In genomic region chr17:73980517-73980916, GRCh38 we compare ENCODE assay signal across 27 cellular contexts.
"Had no signal": no experiment of that assay in that cellular context is flagged by ENCODE, and none has a peak within 500 bp of the region (broad histone marks: within the 10 kb centered on the region; RNA-seq: fewer than 3 reads in every experiment).

No MANE protein-coding gene starts in this region.

- H3K4me1 Mint-ChIP-seq: activated CD4-positive, alpha-beta memory T cell treated with anti-CD3 and anti-CD28 coated beads, Interleukin-2, amount 10 ng/mL, durations not matched to agents 7 days and 5 days had no signal

- H3K4me1 ChIP-seq: colonic mucosa had no signal

- H3K9me3 Mint-ChIP-seq: activated CD4-positive, alpha-beta memory T cell treated with anti-CD3 and anti-CD28 coated beads, Interleukin-2, amount 10 ng/mL, durations not matched to agents 7 days and 5 days; activated CD4-positive, alpha-beta T cell treated with anti-CD3 and anti-CD28 coated beads, Interleukin-2, amount 10 ng/mL, durations not matched to agents 24 days and 14 days; activated naive CD4-positive, alpha-beta T cell treated with anti-CD3 and anti-CD28 coated beads, Interleukin-2, amount 10 ng/mL, durations not matched to agents 7 days and 5 days; activated naive CD4-positive, alpha-beta T cell treated with anti-CD3 and anti-CD28 coated beads, Interleukin-2, amount 50 U/mL, for 72 hours; activated naive CD8-positive, alpha-beta T cell treated with anti-CD3 and anti-CD28 coated beads, Interleukin-2, amount 10 ng/mL, durations not matched to agents 7 days and 5 days; activated T-cell treated with anti-CD3 and anti-CD28 coated beads, Interleukin-2, amount 50 U/mL, for 24 hours; activated T-cell treated with anti-CD3 and anti-CD28 coated beads, Interleukin-2, amount 50 U/mL, for 72 hours; endodermal cell; T-helper 2 cell treated with Interferon-gamma antibody and Interleukin-4, amounts not matched to agents 5 μg/mL and 100 μg/mL, for 36 hours had no signal

- H3K27ac Mint-ChIP-seq: activated CD4-positive, alpha-beta memory T cell treated with anti-CD3 and anti-CD28 coated beads, Interleukin-2, amount 10 ng/mL, durations not matched to agents 7 days and 5 days; activated CD4-positive, alpha-beta T cell treated with anti-CD3 and anti-CD28 coated beads for 36 hours; activated CD4-positive, alpha-beta T cell treated with anti-CD3 and anti-CD28 coated beads, Interleukin-2, amount 10 ng/mL, durations not matched to agents 24 days and 14 days; activated naive CD4-positive, alpha-beta T cell treated with anti-CD3 and anti-CD28 coated beads, Interleukin-2, amount 10 ng/mL, durations not matched to agents 7 days and 5 days; activated naive CD4-positive, alpha-beta T cell treated with anti-CD3 and anti-CD28 coated beads, Interleukin-2, amount 50 U/mL, for 72 hours; activated naive CD8-positive, alpha-beta T cell treated with anti-CD3 and anti-CD28 coated beads, Interleukin-2, amount 10 ng/mL, durations not matched to agents 7 days and 5 days; activated T-cell treated with anti-CD3 and anti-CD28 coated beads, Interleukin-2, amount 50 U/mL, for 24 hours; activated T-cell treated with anti-CD3 and anti-CD28 coated beads, Interleukin-2, amount 50 U/mL, for 72 hours; endodermal cell; T-helper 17 cell; T-helper 2 cell treated with Interferon-gamma antibody and Interleukin-4, amounts not matched to agents 5 μg/mL and 100 μg/mL, for 36 hours had no signal

- DNase-seq: activated CD4-positive, alpha-beta memory T cell treated with anti-CD3 and anti-CD28 coated beads, Interleukin-2, amount 10 ng/mL, durations not matched to agents 7 days and 5 days; activated CD4-positive, alpha-beta T cell treated with anti-CD3 and anti-CD28 coated beads for 36 hours; activated CD4-positive, alpha-beta T cell treated with anti-CD3 and anti-CD28 coated beads, Interleukin-2, amount 10 ng/mL, durations not matched to agents 24 days and 14 days; activated CD4-positive, CD25-positive, alpha-beta regulatory T cell; activated CD4-positive, CD25-positive, alpha-beta regulatory T cell treated with anti-CD3 and anti-CD28 coated beads, Interleukin-2, amount 50 U/mL, for 72 hours; activated CD8-positive, alpha-beta memory T cell treated with anti-CD3 and anti-CD28 coated beads, Interleukin-2, amount 50 U/mL, for 48 hours; activated gamma-delta T cell; activated naive CD4-positive, alpha-beta T cell; activated naive CD4-positive, alpha-beta T cell treated with anti-CD3 and anti-CD28 coated beads, Interleukin-2, amount 10 ng/mL, durations not matched to agents 7 days and 5 days; activated naive CD8-positive, alpha-beta T cell treated with anti-CD3 and anti-CD28 coated beads, Interleukin-2, amount 10 ng/mL, durations not matched to agents 7 days and 5 days; activated T-cell treated with anti-CD3 and anti-CD28 coated beads for 4 hours; activated T-cell treated with anti-CD3 and anti-CD28 coated beads, Interleukin-2, amount 50 U/mL, for 24 hours; activated T-cell treated with anti-CD3 and anti-CD28 coated beads, Interleukin-2, amount 50 U/mL, for 72 hours; anterior cingulate cortex; brain microvascular endothelial cell; caudate nucleus; colonic mucosa; effector memory CD4-positive, alpha-beta T cell; endodermal cell; foreskin fibroblast; head of caudate nucleus; T-helper 1 cell; T-helper 17 cell; T1000 had no signal

- H3K4me3 ChIP-seq: colonic mucosa, dorsolateral prefrontal cortex had no signal

- H3K9me3 ChIP-seq: colonic mucosa had no signal

- H3K27ac ChIP-seq: brain microvascular endothelial cell, colonic mucosa, dorsolateral prefrontal cortex had no signal

- H3K36me3 Mint-ChIP-seq: activated naive CD4-positive, alpha-beta T cell treated with anti-CD3 and anti-CD28 coated beads, Interleukin-2, amount 10 ng/mL, durations not matched to agents 7 days and 5 days; activated naive CD4-positive, alpha-beta T cell treated with anti-CD3 and anti-CD28 coated beads, Interleukin-2, amount 50 U/mL, for 72 hours; activated naive CD8-positive, alpha-beta T cell treated with anti-CD3 and anti-CD28 coated beads, Interleukin-2, amount 10 ng/mL, durations not matched to agents 7 days and 5 days had no signal

- H3K27me3 ChIP-seq: brain microvascular endothelial cell, colonic mucosa had no signal

- H3K4me3 Mint-ChIP-seq: activated CD4-positive, alpha-beta memory T cell treated with anti-CD3 and anti-CD28 coated beads, Interleukin-2, amount 10 ng/mL, durations not matched to agents 7 days and 5 days; activated CD4-positive, alpha-beta T cell treated with anti-CD3 and anti-CD28 coated beads for 36 hours; activated CD4-positive, alpha-beta T cell treated with anti-CD3 and anti-CD28 coated beads, Interleukin-2, amount 10 ng/mL, durations not matched to agents 24 days and 14 days; activated naive CD4-positive, alpha-beta T cell treated with anti-CD3 and anti-CD28 coated beads, Interleukin-2, amount 10 ng/mL, durations not matched to agents 7 days and 5 days; activated naive CD8-positive, alpha-beta T cell treated with anti-CD3 and anti-CD28 coated beads, Interleukin-2, amount 10 ng/mL, durations not matched to agents 7 days and 5 days; activated T-cell treated with anti-CD3 and anti-CD28 coated beads, Interleukin-2, amount 50 U/mL, for 24 hours; activated T-cell treated with anti-CD3 and anti-CD28 coated beads, Interleukin-2, amount 50 U/mL, for 72 hours; endodermal cell; T-helper 17 cell; T-helper 2 cell treated with Interferon-gamma antibody and Interleukin-4, amounts not matched to agents 5 μg/mL and 100 μg/mL, for 36 hours had no signal

- H3K36me3 ChIP-seq: brain microvascular endothelial cell, colonic mucosa had no signal
